Comparison of ENCODE assay signal across 17 cellular contexts in genomic region chr2:117958186-117958585, GRCh38. TPM values are rescaled to one million over a fixed set of nuclear protein-coding genes. Genes with fewer than 3 reads are reported as not detected.
DNase-seq lines count a peak whose midpoint lies in the region; ATAC-seq and TF ChIP-seq lines count a peak whose summit lies in the region.
"Had no signal": no experiment of that assay in that cellular context is flagged by ENCODE, and none has a peak within 500 bp of the region (broad histone marks: within the 10 kb centered on the region; RNA-seq: fewer than 3 reads in every experiment).

No MANE protein-coding gene starts in this region.

- no peak overlapping the region for H3K4me2 ChIP-seq in mesenchymal stem cell (ENCODE audit: low read length, poor library complexity, severe bottlenecking)
- H3K4me2 ChIP-seq: BLaER1 treated with 17β-estradiol and CSF1 and Interleukin-3, amounts not matched to agents 10 nM and 100 nM had no signal

- H3K36me3 ChIP-seq in mesenchymal stem cell (ENCODE audit: control insufficient read depth in 1 of 2, insufficient read depth in 2 of 2, low read depth in 1 of 2, low read length in 2 of 2), result peaks cover 10 to 98% of the 10 kb centered on the region in 2 experiments

- DNase-seq in AG08395 (ENCODE audit: low spot score) (peak; percentile 20), LHCN-M2 (ENCODE audit: low read depth) (peak; percentile 66), choroid plexus epithelial cell (ENCODE audit: low read depth) (peak; percentile 78), mesenchymal stem cell (peak; percentile 82), D341Med (ENCODE audit: low spot score) (no peak), hepatic stellate cell (ENCODE audit: low spot score) (no peak), mesothelial cell of epicardium (ENCODE audit: low spot score in 2 of 2, unreplicated experiment in 2 of 2) (no peak)
- DNase-seq in stimulated activated naive B cell treated with anti-CD40 and anti-IgM and Interleukin-4, amounts not matched to agents 10 μg/mL and 1 μg/mL and 100 μg/mL, for 72 hours, result no peak
- DNase-seq: activated CD4-positive, CD25-positive, alpha-beta regulatory T cell; activated T-cell treated with anti-CD3 and anti-CD28 coated beads, Interleukin-2, amount 50 U/mL, for 4 hours; caudate nucleus; gastrocnemius medialis; GOT3; Karpas-422; left ventricle myocardium superior; NCI-H2227 treated with DMSO at 0.1 percent for 48 hours had no signal

- H3K14ac ChIP-seq in mesenchymal stem cell (ENCODE audit: low read length in 2 of 2), result no peak overlapping the region

- no peak overlapping the region for H3K23ac ChIP-seq in mesenchymal stem cell (ENCODE audit: low read length in 2 of 2)

- H3K4me1 ChIP-seq in mesenchymal stem cell (ENCODE audit: control insufficient read depth, insufficient read depth, low read depth, low read length), result peaks cover 3% of the 10 kb centered on the region
- H3K4me1 ChIP-seq: BLaER1 treated with 17β-estradiol and CSF1 and Interleukin-3, amounts not matched to agents 10 nM and 100 nM; gastrocnemius medialis had no signal

- H3K79me1 ChIP-seq in mesenchymal stem cell (replicated peaks; ENCODE audit: low read length, poor library complexity, severe bottlenecking), result peaks cover 3% of the 10 kb centered on the region

- no peaks in the 10 kb centered on the region for H3K27me3 Mint-ChIP-seq in stimulated activated naive B cell treated with anti-CD40 and anti-IgM and Interleukin-4, amounts not matched to agents 10 μg/mL and 1 μg/mL and 100 μg/mL, for 72 hours
- no peaks in the 10 kb centered on the region for H3K27me3 Mint-ChIP-seq in mesothelial cell of epicardium (ENCODE audit: low read depth)

- no peaks in the 10 kb centered on the region for H3K9me3 Mint-ChIP-seq in stimulated activated naive B cell treated with anti-CD40 and anti-IgM and Interleukin-4, amounts not matched to agents 10 μg/mL and 1 μg/mL and 100 μg/mL, for 72 hours
- no peaks in the 10 kb centered on the region for H3K9me3 Mint-ChIP-seq in mesothelial cell of epicardium
- H3K9me3 Mint-ChIP-seq: activated T-cell treated with anti-CD3 and anti-CD28 coated beads, Interleukin-2, amount 50 U/mL, for 4 hours had no signal

- H2AK5ac ChIP-seq in mesenchymal stem cell (ENCODE audit: low read length, severe bottlenecking), result no peak overlapping the region

- no peak overlapping the region for H4K91ac ChIP-seq in mesenchymal stem cell (ENCODE audit: low read length)

- H2BK5ac ChIP-seq in mesenchymal stem cell (ENCODE audit: low read depth, low read length, poor library complexity, severe bottlenecking), result no peak overlapping the region

- no peak overlapping the region for H3K18ac ChIP-seq in mesenchymal stem cell (ENCODE audit: low read depth in 1 of 2, low read length in 2 of 2)

- H3K27me3 ChIP-seq in mesenchymal stem cell (ENCODE audit: control insufficient read depth in 1 of 2, insufficient read depth in 1 of 2, low read length in 2 of 2), result no peaks in the 10 kb centered on the region
- H3K27me3 ChIP-seq: BLaER1 treated with 17β-estradiol and CSF1 and Interleukin-3, amounts not matched to agents 10 nM and 100 nM; gastrocnemius medialis had no signal

- H3K4ac ChIP-seq in mesenchymal stem cell (ENCODE audit: low read depth in 1 of 2, low read length in 2 of 2), result no peak overlapping the region

- H3K9me3 ChIP-seq in mesenchymal stem cell (ENCODE audit: control insufficient read depth, low read length), result no peaks in the 10 kb centered on the region
- H3K9me3 ChIP-seq: BLaER1 treated with 17β-estradiol and CSF1 and Interleukin-3, amounts not matched to agents 10 nM and 100 nM; gastrocnemius medialis had no signal

- ATAC-seq in stimulated activated naive B cell treated with anti-CD40 and anti-IgM and Interleukin-4, amounts not matched to agents 10 μg/mL and 1 μg/mL and 100 μg/mL, for 72 hours (replicated peaks), result no peak
- ATAC-seq: activated T-cell treated with anti-CD3 and anti-CD28 coated beads, Interleukin-2, amount 50 U/mL, for 4 hours; gastrocnemius medialis; left ventricle myocardium superior had no signal

- no peak overlapping the region for H3K9ac ChIP-seq in mesenchymal stem cell (ENCODE audit: low read length)
- H3K9ac ChIP-seq: BLaER1 treated with 17β-estradiol and CSF1 and Interleukin-3, amounts not matched to agents 10 nM and 100 nM had no signal

- H3K27ac ChIP-seq in mesenchymal stem cell (ENCODE audit: low read length, poor library complexity, severe bottlenecking), result peak overlapping the region; percentile 68
- H3K27ac ChIP-seq: BLaER1 treated with 17β-estradiol and CSF1 and Interleukin-3, amounts not matched to agents 10 nM and 100 nM; gastrocnemius medialis had no signal

- H2BK15ac ChIP-seq in mesenchymal stem cell (ENCODE audit: low read depth, poor library complexity, severe bottlenecking), result no peak overlapping the region

- no peak overlapping the region for H4K8ac ChIP-seq in mesenchymal stem cell (ENCODE audit: low read length)

- peaks cover 31 to 62% of the 10 kb centered on the region in 2 donors for H3K36me3 Mint-ChIP-seq in stimulated activated naive B cell treated with anti-CD40 and anti-IgM and Interleukin-4, amounts not matched to agents 10 μg/mL and 1 μg/mL and 100 μg/mL, for 72 hours
- H3K36me3 Mint-ChIP-seq in mesothelial cell of epicardium, result peaks cover 33% of the 10 kb centered on the region

- H3K4me1 Mint-ChIP-seq in stimulated activated naive B cell treated with anti-CD40 and anti-IgM and Interleukin-4, amounts not matched to agents 10 μg/mL and 1 μg/mL and 100 μg/mL, for 72 hours, result no peaks in the 10 kb centered on the region
- H3K4me1 Mint-ChIP-seq in mesothelial cell of epicardium, result no peaks in the 10 kb centered on the region

- TF ChIP-seq CTCF in choroid plexus epithelial cell (conservative IDR thresholded peaks at IDR 0.05; ENCODE audit: low read depth, low read length) (no peak), mesothelial cell of epicardium (IDR thresholded peaks at IDR 0.05; ENCODE audit: unreplicated experiment) (no peak)

- no peak overlapping the region for H3K4me3 ChIP-seq in choroid plexus epithelial cell (ENCODE audit: low read depth, low read length)
- H3K4me3 ChIP-seq in mesenchymal stem cell (ENCODE audit: insufficient read depth in 1 of 2, low read depth in 1 of 2, low read length in 2 of 2), result no peak overlapping the region
- H3K4me3 ChIP-seq: BLaER1 treated with 17β-estradiol and CSF1 and Interleukin-3, amounts not matched to agents 10 nM and 100 nM; gastrocnemius medialis had no signal

- no peak overlapping the region for H3K4me3 Mint-ChIP-seq in stimulated activated naive B cell treated with anti-CD40 and anti-IgM and Interleukin-4, amounts not matched to agents 10 μg/mL and 1 μg/mL and 100 μg/mL, for 72 hours
- H3K4me3 Mint-ChIP-seq in mesothelial cell of epicardium, result no peak overlapping the region
- H3K4me3 Mint-ChIP-seq: activated T-cell treated with anti-CD3 and anti-CD28 coated beads, Interleukin-2, amount 50 U/mL, for 4 hours had no signal

- 9% methylated on average over 5 of the region's 5 CpGs for WGBS in mesenchymal stem cell

- H3K27ac Mint-ChIP-seq in stimulated activated naive B cell treated with anti-CD40 and anti-IgM and Interleukin-4, amounts not matched to agents 10 μg/mL and 1 μg/mL and 100 μg/mL, for 72 hours, result no peak overlapping the region
- H3K27ac Mint-ChIP-seq in mesothelial cell of epicardium, result no peak overlapping the region

- peak overlapping the region in 1 of 2 experiments; percentile 7 for H2BK12ac ChIP-seq in mesenchymal stem cell (ENCODE audit: low read length in 2 of 2)

- no peak overlapping the region for H2BK120ac ChIP-seq in mesenchymal stem cell (ENCODE audit: low read depth, low read length)

- no peak overlapping the region for H2AFZ ChIP-seq in mesenchymal stem cell (ENCODE audit: low read depth, low read length)

RNA-seq across cellular contexts. Expression of gene CCDC93, which starts 55.7 kb away (rescaled TPM):
- total RNA-seq in LHCN-M2 (2014; rRNA removed) (10.8 and 15.3 TPM in 2 replicates), mesothelial cell of epicardium (46.5 to 47.5 TPM (median 46.9 TPM) in 3 replicates)
- polyA plus RNA-seq in LHCN-M2 (2012), result 6.9 TPM
- polyA plus RNA-seq in mesenchymal stem cell (2013, experiment 1 of 2), result 13.9 TPM
- polyA plus RNA-seq in mesenchymal stem cell (2013, experiment 2 of 2), result 12.1 TPM

Comparison
In these comparisons a context has a peak if more than half of its experiments do, and no peak if none do; other contexts are left out.
1. DNase-seq: peak in AG08395 (single experiment), LHCN-M2 (single experiment), choroid plexus epithelial cell (single experiment) and mesenchymal stem cell (single experiment); none in D341Med (single experiment), hepatic stellate cell (single experiment), stimulated activated naive B cell treated with anti-CD40 and anti-IgM and Interleukin-4, amounts not matched to agents 10 μg/mL and 1 μg/mL and 100 μg/mL, for 72 hours (single experiment) and mesothelial cell of epicardium (0 of 2).